Comparison of ENCODE assay signal across 26 cellular contexts in genomic region chr1:54876814-54877213, GRCh38.
"Had no signal": no experiment of that assay in that cellular context is flagged by ENCODE, and none has a peak within 500 bp of the region (broad histone marks: within the 10 kb centered on the region; RNA-seq: fewer than 3 reads in every experiment).

No MANE protein-coding gene starts in this region.

- H3K4me1 Mint-ChIP-seq: activated T-helper 17 cell treated with anti-CD3 and anti-CD28 coated beads, Interleukin-2, amount 50 U/mL, for 72 hours; T-cell had no signal

- H3K27ac Mint-ChIP-seq: activated CD4-positive, alpha-beta memory T cell treated with anti-CD3 and anti-CD28 coated beads for 36 hours; activated CD4-positive, alpha-beta T cell treated with anti-CD3 and anti-CD28 coated beads, Interleukin-2, amount 10 ng/mL, durations not matched to agents 7 days and 5 days; activated naive CD4-positive, alpha-beta T cell treated with anti-CD3 and anti-CD28 coated beads for 36 hours; activated naive CD8-positive, alpha-beta T cell; activated T-helper 17 cell treated with anti-CD3 and anti-CD28 coated beads, Interleukin-2, amount 50 U/mL, for 72 hours; T-cell had no signal

- H3K4me3 Mint-ChIP-seq: activated CD4-positive, alpha-beta memory T cell treated with anti-CD3 and anti-CD28 coated beads for 36 hours; activated CD4-positive, alpha-beta T cell treated with anti-CD3 and anti-CD28 coated beads, Interleukin-2, amount 10 ng/mL, durations not matched to agents 7 days and 5 days; activated naive CD4-positive, alpha-beta T cell treated with anti-CD3 and anti-CD28 coated beads for 36 hours; activated naive CD8-positive, alpha-beta T cell; activated T-helper 17 cell treated with anti-CD3 and anti-CD28 coated beads, Interleukin-2, amount 50 U/mL, for 72 hours; brain; T-cell had no signal

- DNase-seq: activated CD4-positive, alpha-beta memory T cell treated with anti-CD3 and anti-CD28 coated beads for 36 hours; activated CD4-positive, alpha-beta T cell treated with anti-CD3 and anti-CD28 coated beads, Interleukin-2, amount 10 ng/mL, durations not matched to agents 7 days and 5 days; activated CD4-positive, CD25-positive, alpha-beta regulatory T cell; activated gamma-delta T cell; activated naive CD4-positive, alpha-beta T cell treated with anti-CD3 and anti-CD28 coated beads for 36 hours; activated T-cell treated with anti-CD3 and anti-CD28 coated beads for 4 hours; activated T-cell treated with anti-CD3 and anti-CD28 coated beads, Interleukin-2, amount 50 U/mL, for 48 hours; amygdala; Karpas-422; NCI-H1105 treated with DMSO at 0.1 percent for 48 hours; NCI-H146; NCI-H187 treated with DMSO at 0.1 percent for 48 hours; NCI-H2171 treated with DMSO at 0.1 percent for 48 hours; NCI-H226; NCI-H510A; NCI-H526 treated with DMSO at 0.1 percent for 48 hours; NCI-H82; NK-92 treated with Interleukin-12 subunit alpha and Interleukin-12 subunit beta, amount 100 ng/mL, for 24 hours; SIG-M5; T-cell; T-helper 2 cell; T1000 had no signal

- H3K27me3 Mint-ChIP-seq: activated CD4-positive, alpha-beta memory T cell treated with anti-CD3 and anti-CD28 coated beads for 36 hours; activated CD4-positive, alpha-beta T cell treated with anti-CD3 and anti-CD28 coated beads, Interleukin-2, amount 10 ng/mL, durations not matched to agents 7 days and 5 days; activated naive CD8-positive, alpha-beta T cell; activated T-helper 17 cell treated with anti-CD3 and anti-CD28 coated beads, Interleukin-2, amount 50 U/mL, for 72 hours; T-cell had no signal

- ATAC-seq: activated T-helper 17 cell treated with anti-CD3 and anti-CD28 coated beads, Interleukin-2, amount 50 U/mL, for 72 hours; PC-3; T-cell had no signal

- H3K9me3 Mint-ChIP-seq: activated CD4-positive, alpha-beta memory T cell treated with anti-CD3 and anti-CD28 coated beads for 36 hours; activated CD4-positive, alpha-beta T cell treated with anti-CD3 and anti-CD28 coated beads, Interleukin-2, amount 10 ng/mL, durations not matched to agents 7 days and 5 days; activated naive CD4-positive, alpha-beta T cell treated with anti-CD3 and anti-CD28 coated beads for 36 hours; activated T-helper 17 cell treated with anti-CD3 and anti-CD28 coated beads, Interleukin-2, amount 50 U/mL, for 72 hours; T-cell had no signal
